ENCODE assay signal across 21 cellular contexts in the genomic region with DNA sequence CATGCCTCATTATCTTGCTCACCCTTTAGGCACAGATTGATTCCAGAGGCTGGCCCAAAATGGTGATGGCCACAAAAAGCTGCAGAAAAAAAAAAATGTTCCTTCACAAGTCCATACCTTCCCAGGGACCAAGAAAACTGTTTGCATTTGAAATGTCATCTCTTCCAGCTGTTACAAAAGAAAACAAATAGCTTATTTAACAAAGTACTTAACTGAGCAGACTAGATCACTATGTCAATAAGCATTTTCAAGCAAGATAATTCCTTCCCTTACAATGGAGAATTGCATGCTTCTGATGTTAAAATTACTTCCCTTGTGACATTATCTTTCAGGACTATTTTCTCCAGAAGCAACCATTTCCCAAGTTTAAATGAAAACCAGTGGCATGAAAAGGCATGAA.
DNase-seq lines count a peak whose midpoint lies in the region; ATAC-seq and FAIRE-seq lines count a peak whose summit lies in the region.
"Had no signal": no experiment of that assay in that cellular context is flagged by ENCODE, and none has a peak within 500 bp of the region (broad histone marks: within the 10 kb centered on the region; RNA-seq: fewer than 3 reads in every experiment).

No MANE protein-coding gene starts in this region.

- H3K36me3 ChIP-seq in iPS-18a (ENCODE audit: control insufficient read depth, low read depth, low read length) = no peaks in the 10 kb centered on the region
- H3K36me3 ChIP-seq in Karpas-422 (ENCODE audit: insufficient read depth, low read length) = no peaks in the 10 kb centered on the region
- H3K36me3 ChIP-seq: colonic mucosa, neutrophil, Peyer's patch, thyroid gland had no signal

- no peak overlapping the region for H2AFZ ChIP-seq in Karpas-422 (ENCODE audit: low read length)

- peak overlapping the region; percentile 19 for H3K4me3 ChIP-seq in iPS-18a (ENCODE audit: low read length)
- no peak overlapping the region for H3K4me3 ChIP-seq in Karpas-422 (ENCODE audit: low read length)
- H3K4me3 ChIP-seq: colonic mucosa, Peyer's patch, thyroid gland had no signal

- no peaks in the 10 kb centered on the region for H3K9me2 ChIP-seq in Karpas-422 (replicated peaks; ENCODE audit: insufficient read depth, low read length)

- H3K4me2 ChIP-seq in Karpas-422 (ENCODE audit: low read depth, low read length, poor library complexity, severe bottlenecking) = no peak overlapping the region

- H3K4me1 ChIP-seq in iPS-18a (ENCODE audit: control insufficient read depth, low read depth, low read length) (peaks cover 40% of the 10 kb centered on the region), Karpas-422 (ENCODE audit: low read length) (no peaks in the 10 kb centered on the region)
- H3K4me1 ChIP-seq: colonic mucosa, thyroid gland had no signal

- H3K27me3 ChIP-seq in iPS-18a (ENCODE audit: control insufficient read depth, insufficient read depth, low read length) = peaks cover 61% of the 10 kb centered on the region
- H3K27me3 ChIP-seq in Karpas-422 (ENCODE audit: low read length) = 0 out of 2 replicates have a peak, but pooled peaks cover 2% of the 10 kb centered on the region
- H3K27me3 ChIP-seq: colonic mucosa, neutrophil, Peyer's patch, thyroid gland had no signal

- ATAC-seq in GM21526 (IDR thresholded peaks at IDR 0.05; ENCODE audit: low FRiP score, unreplicated experiment) = no peak
- no peak for ATAC-seq in GM18868 (IDR thresholded peaks at IDR 0.05; ENCODE audit: unreplicated experiment)
- ATAC-seq in GM19023 (IDR thresholded peaks at IDR 0.05; ENCODE audit: unreplicated experiment) = no peak
- ATAC-seq: activated T-cell treated with anti-CD3 and anti-CD28 coated beads, Interleukin-2, amount 50 U/mL, for 72 hours; left cardiac atrium; stimulated activated memory B cell treated with anti-CD40 and anti-IgM and Interleukin-4, amounts not matched to agents 10 μg/mL and 1 μg/mL and 100 μg/mL, for 72 hours had no signal

- H3K9me3 ChIP-seq in iPS-18a (ENCODE audit: control insufficient read depth, low read depth, low read length) = no peaks in the 10 kb centered on the region
- H3K9me3 ChIP-seq in Karpas-422 (ENCODE audit: low read length) = no peaks in the 10 kb centered on the region
- H3K9me3 ChIP-seq: colonic mucosa, neutrophil, Peyer's patch, thyroid gland had no signal

- DNase-seq in GM19239 (ENCODE audit: insufficient read length, low spot score) (no peak), NCI-H1436 treated with DMSO at 0.1 percent for 48 hours (lab: John Stamatoyannopoulos, UW) (peak; percentile 92), NCI-H510A (lab: John Stamatoyannopoulos, UW) (peak; percentile 21), Karpas-422 (no peak)
- DNase-seq: activated T-cell treated with anti-CD3 and anti-CD28 coated beads, Interleukin-2, amount 50 U/mL, for 72 hours; AML-193; colonic mucosa; foreskin fibroblast; hippocampal formation; left cardiac atrium; midbrain; NCI-H526 treated with DMSO at 0.1 percent for 48 hours; Peyer's patch; retina; thyroid gland had no signal

- H3K9ac ChIP-seq in iPS-18a (ENCODE audit: low read length) (no peak overlapping the region), Karpas-422 (ENCODE audit: low read length) (no peak overlapping the region)

- no peak overlapping the region for H3K27ac ChIP-seq in iPS-18a (ENCODE audit: low read length)
- no peak overlapping the region for H3K27ac ChIP-seq in Karpas-422 (ENCODE audit: low read length)
- H3K27ac ChIP-seq: colonic mucosa, neutrophil, Peyer's patch, thyroid gland had no signal

- peak; percentile 65 for FAIRE-seq in GM19239 (lab: Jason Lieb, UNC)

- H3K79me2 ChIP-seq in Karpas-422 (ENCODE audit: low read length) = no peaks in the 10 kb centered on the region

- H4K20me1 ChIP-seq in Karpas-422 (ENCODE audit: insufficient read depth, low read depth, low read length) = no peaks in the 10 kb centered on the region

Comparison
In these comparisons a context has a peak if more than half of its experiments do, and no peak if none do; other contexts are left out.
1. DNase-seq: peak in NCI-H1436 treated with DMSO at 0.1 percent for 48 hours (single experiment) and NCI-H510A (single experiment); none in GM19239 (single experiment) and Karpas-422 (single experiment).